Comparison of ENCODE assay signal across 15 cellular contexts in genomic region chr11:63445720-63446119, GRCh38. TPM values are rescaled to one million over a fixed set of nuclear protein-coding genes. Genes with fewer than 3 reads are reported as not detected.
A peak's percentile ranks its signal among the peaks of the same experiment; 100 is the strongest.
DNase-seq lines count a peak whose midpoint lies in the region; TF ChIP-seq lines count a peak whose summit lies in the region.
"Had no signal": no experiment of that assay in that cellular context is flagged by ENCODE, and none has a peak within 500 bp of the region (broad histone marks: within the 10 kb centered on the region; RNA-seq: fewer than 3 reads in every experiment).

No MANE protein-coding gene starts in this region.

- no peak overlapping the region for H2BK15ac ChIP-seq in H9 (ENCODE audit: low read depth, low read length)

- H3K79me1 ChIP-seq in H9 (ENCODE audit: insufficient read depth, low read depth, low read length, poor library complexity, severe bottlenecking), result no peaks in the 10 kb centered on the region

- no peak overlapping the region for H3K14ac ChIP-seq in H9 (ENCODE audit: insufficient read depth, low read length)

- H3K79me2 ChIP-seq in H9 (ENCODE audit: insufficient read depth, low read length), result no peaks in the 10 kb centered on the region

- H3K18ac ChIP-seq in H9 (ENCODE audit: insufficient read length, low read depth, low read length), result peak overlapping the region; percentile 34

- H3K27me3 ChIP-seq in H9 (ENCODE audit: insufficient read depth, low read length) (no peaks in the 10 kb centered on the region), kidney epithelial cell (ENCODE audit: control insufficient read depth, insufficient read depth, low read length) (no peaks in the 10 kb centered on the region)

- H3K9ac ChIP-seq in H9 (ENCODE audit: extremely low read depth, insufficient read length, low read length), result no peak overlapping the region

- no peaks in the 10 kb centered on the region for H3K23me2 ChIP-seq in H9 (ENCODE audit: insufficient read length, low read depth, low read length, poor library complexity, severe bottlenecking)

- H2BK120ac ChIP-seq in H9 (ENCODE audit: low read depth, low read length, poor library complexity, severe bottlenecking), result no peak overlapping the region

- no peak overlapping the region for H2AK5ac ChIP-seq in H9 (ENCODE audit: insufficient read length, low read length)

- H3K27ac ChIP-seq in H9 (ENCODE audit: insufficient read length, low read depth, low read length) (no peak overlapping the region), angular gyrus (ENCODE audit: low read depth, low read length) (peak overlapping the region; percentile 82)

- no peak for TF ChIP-seq CTCF in H9 (conservative IDR thresholded peaks at IDR 0.05)
- TF ChIP-seq CTCF in kidney epithelial cell (IDR thresholded peaks at IDR 0.05; ENCODE audit: insufficient read depth, low read length, poor library complexity, severe bottlenecking), result no peak

- H4K20me1 ChIP-seq in H9 (ENCODE audit: control insufficient read depth, insufficient read depth, insufficient read length), result no peaks in the 10 kb centered on the region

- no peak overlapping the region for H3K4me3 Mint-ChIP-seq in H9
- H3K4me3 Mint-ChIP-seq: activated B cell treated with CpG ODN at 0.5 μM for 24 hours, naive B cell had no signal

- no peak overlapping the region for H3T11ph ChIP-seq in H9 (ENCODE audit: low read length)

- H2BK20ac ChIP-seq in H9 (ENCODE audit: low read depth, low read length, poor library complexity, severe bottlenecking), result no peak overlapping the region

- peaks cover 0 to 5% (median 4%) of the 10 kb centered on the region in 3 experiments; a peak in 4 of 7 replicates for H3K36me3 Mint-ChIP-seq in H9 (ENCODE audit: insufficient read depth in 1 of 3, low read depth in 3 of 3)
- H3K36me3 Mint-ChIP-seq: naive B cell had no signal

- no peak overlapping the region for H2BK12ac ChIP-seq in H9 (ENCODE audit: insufficient read length, low read depth, low read length)

- H3K9me3 ChIP-seq in H9 (ENCODE audit: control insufficient read depth, low read depth, low read length), result no peaks in the 10 kb centered on the region

- H2AFZ ChIP-seq in H9 (ENCODE audit: low read length), result peak overlapping the region; percentile 8

- peaks cover 16 to 34% of the 10 kb centered on the region in 2 experiments for H3K4me1 Mint-ChIP-seq in H9

- H3K4me3 ChIP-seq in kidney epithelial cell (ENCODE audit: low read depth, low read length), result no peak overlapping the region
- H3K4me3 ChIP-seq: GM12878, smooth muscle cell had no signal

- peak; percentile 21 for DNase-seq in COLO829 (ENCODE audit: low spot score)
- DNase-seq in H9, result no peak
- DNase-seq in kidney epithelial cell (ENCODE audit: low read depth), result peak; percentile 10
- DNase-seq in NCI-H526 (lab: John Stamatoyannopoulos, UW), result no peak
- no peak for DNase-seq in DMS114 treated with DMSO at 0.1 percent for 48 hours (lab: John Stamatoyannopoulos, UW; ENCODE audit: unreplicated experiment)
- no peak for DNase-seq in NCI-H345 (lab: John Stamatoyannopoulos, UW)
- DNase-seq: activated B cell treated with CpG ODN at 0.5 μM for 24 hours, aorta, erythroblast, naive B cell, NCI-H510A treated with DMSO at 0.1 percent for 48 hours, SHP77 treated with DMSO at 0.1 percent for 48 hours had no signal

- H3K27me3 Mint-ChIP-seq in H9 (ENCODE audit: low read depth), result no peaks in the 10 kb centered on the region

- H3K4ac ChIP-seq in H9 (ENCODE audit: low read depth, low read length), result no peak overlapping the region

- H4K8ac ChIP-seq in H9 (replicated peaks; ENCODE audit: insufficient read length, low read depth, low read length), result no peak overlapping the region

- peaks cover 12 to 14% of the 10 kb centered on the region in 2 experiments; a peak in 4 of 5 replicates for H3K9me3 Mint-ChIP-seq in H9

- no peak overlapping the region for H3K56ac ChIP-seq in H9 (ENCODE audit: insufficient read length, low read depth, low read length)

- no peak overlapping the region for H3K4me2 ChIP-seq in H9 (ENCODE audit: insufficient read depth, insufficient read length, low read length)
- H3K4me2 ChIP-seq: smooth muscle cell had no signal

- H3K36me3 ChIP-seq in kidney epithelial cell (ENCODE audit: control insufficient read depth, insufficient read depth, low read length), result no peaks in the 10 kb centered on the region

- no peak overlapping the region for H2BK5ac ChIP-seq in H9 (ENCODE audit: insufficient read length, low read length)

- no peak overlapping the region for H4K5ac ChIP-seq in H9 (ENCODE audit: insufficient read length, low read depth, low read length)

- H3K23ac ChIP-seq in H9 (ENCODE audit: insufficient read length, low read depth, low read length), result no peak overlapping the region

- H3K27ac Mint-ChIP-seq in H9, result no peak overlapping the region
- H3K27ac Mint-ChIP-seq: activated B cell treated with CpG ODN at 0.5 μM for 24 hours, naive B cell had no signal

- no peak overlapping the region for H4K91ac ChIP-seq in H9 (ENCODE audit: insufficient read length, low read depth, low read length)

- H3K4me1 ChIP-seq in H9 (ENCODE audit: insufficient read depth, low read length), result peaks cover 8% of the 10 kb centered on the region; the same call in 1 of the 2 replicates

RNA-seq across cellular contexts. Expression of gene PLAAT5, which starts 45.2 kb away (rescaled TPM):
- total RNA-seq in H9 (2021), result 8.5 and 9.6 TPM in 2 replicates
- 0.14 and 0.17 TPM in 2 replicates for total RNA-seq in kidney epithelial cell
- total RNA-seq: activated B cell treated with CpG ODN at 0.5 μM for 24 hours, GM12878 had no signal

Comparison
In these comparisons a context has a peak if more than half of its experiments do, and no peak if none do; other contexts are left out.
1. DNase-seq: peak in COLO829 (single experiment) and kidney epithelial cell (single experiment); none in H9 (single experiment), NCI-H526 (0 of 2), DMS114 treated with DMSO at 0.1 percent for 48 hours (single experiment) and NCI-H345 (single experiment).